In genomic region chr19:17654993-17655392, GRCh38 we compare ENCODE assay signal across 17 cellular contexts. TPM values are rescaled to one million over a fixed set of nuclear protein-coding genes. Genes with fewer than 3 reads are reported as not detected.
DNase-seq lines count a peak whose midpoint lies in the region; ATAC-seq and TF ChIP-seq lines count a peak whose summit lies in the region.
"Had no signal": no experiment of that assay in that cellular context is flagged by ENCODE, and none has a peak within 500 bp of the region (broad histone marks: within the 10 kb centered on the region; RNA-seq: fewer than 3 reads in every experiment).

No MANE protein-coding gene starts in this region.

- H3K4me1 ChIP-seq in foreskin keratinocyte: no peaks in the 10 kb centered on the region
- H3K4me1 ChIP-seq: SJSA1, thyroid gland had no signal

- DNase-seq in NCI-H2029 (lab: John Stamatoyannopoulos, UW) (peak; percentile 14), NCI-H2029 treated with DMSO at 0.1 percent for 48 hours (lab: John Stamatoyannopoulos, UW) (no peak), Caki2 (ENCODE audit: low read depth) (peak; percentile 34), NCI-H345 (lab: John Stamatoyannopoulos, UW) (peak; percentile 33), foreskin keratinocyte (peak; percentile 12 to 16), epidermal melanocyte (ENCODE audit: insufficient read length, low spot score) (no peak)
- DNase-seq in central memory CD4-positive, alpha-beta T cell: no peak
- DNase-seq: ACHN; activated naive CD4-positive, alpha-beta T cell treated with anti-CD3 and anti-CD28 coated beads, Interleukin-2, amount 50 U/mL, for 16 hours; DMS 273 treated with DMSO at 0.1 percent for 48 hours; naive thymus-derived CD4-positive, alpha-beta T cell; NCI-H446 treated with DMSO at 0.1 percent for 48 hours; thyroid gland had no signal

- ATAC-seq in foreskin keratinocyte (no peak), GM21515 (IDR thresholded peaks at IDR 0.05; ENCODE audit: unreplicated experiment) (no peak)
- ATAC-seq: naive thymus-derived CD4-positive, alpha-beta T cell had no signal

- in situ Hi-C loops in Caki2 (cut with HindIII; ENCODE audit: low pct_unique_long_range_greater_than_20kb, low sequenced_read_pairs): no loop called here

- H3K27ac ChIP-seq in foreskin keratinocyte: no peak overlapping the region
- H3K27ac ChIP-seq: coronary artery, SJSA1, thyroid gland had no signal

- no peak for TF ChIP-seq CTCF in foreskin keratinocyte (conservative IDR thresholded peaks at IDR 0.05)

- no peaks in the 10 kb centered on the region for H3K27me3 ChIP-seq in foreskin keratinocyte
- H3K27me3 ChIP-seq: SJSA1, thyroid gland had no signal

RNA-seq across cellular contexts. Expression of gene UNC13A, which starts 33.2 kb away (rescaled TPM):
- 0.06 TPM in 1 of 2 replicates, not detected in the other for total RNA-seq in Caki2 (2014; rRNA removed; shearing (Covaris generic); ENCODE audit: low replicate concordance)
- total RNA-seq in foreskin keratinocyte: 0.03 and 0.04 TPM in 2 replicates
- under 0.01 TPM in 1 of 2 replicates, not detected in the other for polyA plus RNA-seq in foreskin keratinocyte
- total RNA-seq: LHCN-M2, SJSA1 had no signal

Comparison
In these comparisons a context has a peak if more than half of its experiments do, and no peak if none do; other contexts are left out.
1. DNase-seq: peak in NCI-H2029 (single experiment), Caki2 (single experiment), NCI-H345 (single experiment) and foreskin keratinocyte (2 of 2); none in NCI-H2029 treated with DMSO at 0.1 percent for 48 hours (single experiment), epidermal melanocyte (single experiment) and central memory CD4-positive, alpha-beta T cell (single experiment).